ENCODE assay signal across 2 cellular contexts in genomic region chr2:109264595-109265328, GRCh38.
A peak's percentile ranks its signal among the peaks of the same experiment; 100 is the strongest.
TF ChIP-seq lines count a peak whose summit lies in the region.

No MANE protein-coding gene starts in this region.

TF ChIP-seq in K562, 482 proteins besides CTCF, POLR2A, EP300 and RAD21:
- TF ChIP-seq ARID3A (IDR thresholded peaks at IDR 0.05; ENCODE audit: borderline replicate concordance, low read depth, low read length) (no peak), HNRNPK (IDR thresholded peaks at IDR 0.05; ENCODE audit: low read depth, low read length, poor library complexity, severe bottlenecking) (no peak), SMAD4 (CRISPR knock-in tag; conservative IDR thresholded peaks at IDR 0.05) (0 out of 2 replicates have a peak, but pooled peaks have one; percentile 24), ZNF584 (CRISPR knock-in tag; IDR thresholded peaks at IDR 0.05; ENCODE audit: low read depth) (0 out of 2 replicates have a peak, but pooled peaks have one; percentile 35), CEBPG (CRISPR knock-in tag; IDR thresholded peaks at IDR 0.05) (no peak), CEBPG (tag; conservative IDR thresholded peaks at IDR 0.05 in 1 of 2, IDR thresholded peaks at IDR 0.05 in 1 of 2) (peak in 1 of 2 experiments; percentile 53; a peak in 1 of 4 replicates), CEBPB (tag; IDR thresholded peaks at IDR 0.05) (peak; percentile 51), ZNF589 (CRISPR knock-in tag; IDR thresholded peaks at IDR 0.05; ENCODE audit: low read depth) (peak; percentile 60; the same call in 1 of the 2 replicates), ZNF175 (CRISPR knock-in tag; IDR thresholded peaks at IDR 0.05; ENCODE audit: low read depth) (peak; percentile 35; the same call in 1 of the 2 replicates), GABPA (tag; conservative IDR thresholded peaks at IDR 0.05; ENCODE audit: low read depth) (0 out of 2 replicates have a peak, but pooled peaks have one; percentile 26)
TF ChIP-seq in K562: peak in this region for 7.

TF ChIP-seq in HepG2, 621 proteins besides CTCF, POLR2A, EP300 and RAD21 (continues in another document):
- TF ChIP-seq KLF9 (CRISPR knock-in tag; IDR thresholded peaks at IDR 0.05; ENCODE audit: low read depth) (no peak), TIGD3 (CRISPR knock-in tag; IDR thresholded peaks at IDR 0.05; ENCODE audit: borderline replicate concordance) (no peak), AHDC1 (CRISPR knock-in tag; IDR thresholded peaks at IDR 0.05; ENCODE audit: borderline replicate concordance) (no peak), ZNF776 (CRISPR knock-in tag; IDR thresholded peaks at IDR 0.05) (no peak), ZNF883 (CRISPR knock-in tag; IDR thresholded peaks at IDR 0.05; ENCODE audit: not compliant biosample characterization) (no peak), HNF4G (IDR thresholded peaks at IDR 0.05; ENCODE audit: borderline replicate concordance, low read depth, low read length) (peak; percentile 49), HNF4G (CRISPR knock-in tag; IDR thresholded peaks at IDR 0.05; ENCODE audit: borderline replicate concordance, low read depth) (peak; percentile 74), ATF2 (CRISPR knock-in tag; IDR thresholded peaks at IDR 0.05) (peak; percentile 29; the same call in 1 of the 2 replicates), CEBPG (CRISPR knock-in tag; IDR thresholded peaks at IDR 0.05) (peak; percentile 85), ELF4 (CRISPR knock-in tag; IDR thresholded peaks at IDR 0.05; ENCODE audit: borderline replicate concordance) (no peak), ZSCAN25 (CRISPR knock-in tag; IDR thresholded peaks at IDR 0.05) (0 out of 2 replicates have a peak, but pooled peaks have one; percentile 23), ZNF644 (CRISPR knock-in tag; IDR thresholded peaks at IDR 0.05; ENCODE audit: low read depth) (no peak), GPN1 (CRISPR knock-in tag; IDR thresholded peaks at IDR 0.05; ENCODE audit: borderline replicate concordance) (no peak), ZNF788 (CRISPR knock-in tag; IDR thresholded peaks at IDR 0.05; ENCODE audit: borderline replicate concordance) (0 out of 2 replicates have a peak, but pooled peaks have one; percentile 17), ZNF614 (CRISPR knock-in tag; IDR thresholded peaks at IDR 0.05; ENCODE audit: borderline replicate concordance) (no peak), NR2F2 (IDR thresholded peaks at IDR 0.05; ENCODE audit: borderline replicate concordance, low read depth) (no peak), ZNF790 (CRISPR knock-in tag; IDR thresholded peaks at IDR 0.05; ENCODE audit: borderline replicate concordance) (no peak), CEBPB (IDR thresholded peaks at IDR 0.05; ENCODE audit: borderline replicate concordance, low read depth, low read length) (peak; percentile 97), PRPF4 (IDR thresholded peaks at IDR 0.05; ENCODE audit: low read depth, low read length, poor library complexity, severe bottlenecking) (no peak), IKZF5 (CRISPR knock-in tag; IDR thresholded peaks at IDR 0.05) (no peak), ZNF615 (CRISPR knock-in tag; IDR thresholded peaks at IDR 0.05; ENCODE audit: borderline replicate concordance) (no peak), ZNF839 (CRISPR knock-in tag; IDR thresholded peaks at IDR 0.05; ENCODE audit: borderline replicate concordance) (no peak), PHB2 (IDR thresholded peaks at IDR 0.05; ENCODE audit: partially characterized antibody) (no peak), ZNF670 (CRISPR knock-in tag; IDR thresholded peaks at IDR 0.05; ENCODE audit: borderline replicate concordance) (0 out of 2 replicates have a peak, but pooled peaks have one; percentile 28), YEATS4 (CRISPR knock-in tag; IDR thresholded peaks at IDR 0.05; ENCODE audit: borderline replicate concordance) (no peak), MXD1 (CRISPR knock-in tag; IDR thresholded peaks at IDR 0.05) (no peak), ZNF816 (CRISPR knock-in tag; IDR thresholded peaks at IDR 0.05; ENCODE audit: borderline replicate concordance) (no peak), HDAC1 (CRISPR knock-in tag; IDR thresholded peaks at IDR 0.05) (0 out of 2 replicates have a peak, but pooled peaks have one; percentile 23), THAP11 (CRISPR knock-in tag; IDR thresholded peaks at IDR 0.05) (0 out of 2 replicates have a peak, but pooled peaks have one; percentile 24), ZNF333 (CRISPR knock-in tag; IDR thresholded peaks at IDR 0.05; ENCODE audit: borderline replicate concordance) (no peak), HNF4A (CRISPR knock-in tag; IDR thresholded peaks at IDR 0.05) (peak; percentile 86), GATAD1 (CRISPR knock-in tag; IDR thresholded peaks at IDR 0.05) (no peak), ZBTB43 (CRISPR knock-in tag; conservative IDR thresholded peaks at IDR 0.05) (no peak), FOSL2 (CRISPR knock-in tag; IDR thresholded peaks at IDR 0.05) (no peak), KIAA2018 (CRISPR knock-in tag; IDR thresholded peaks at IDR 0.05; ENCODE audit: borderline replicate concordance) (no peak), IRF2 (CRISPR knock-in tag; IDR thresholded peaks at IDR 0.05) (no peak), DR1 (CRISPR knock-in tag; IDR thresholded peaks at IDR 0.05) (no peak), RORA (CRISPR knock-in tag; IDR thresholded peaks at IDR 0.05) (no peak)
